ENCODE assay signal across 9 cellular contexts in genomic region chr6:37515712-37516075, GRCh38. TPM values are rescaled to one million over a fixed set of nuclear protein-coding genes. Genes with fewer than 3 reads are reported as not detected.
DNase-seq lines count a peak whose midpoint lies in the region; ATAC-seq and TF ChIP-seq lines count a peak whose summit lies in the region.
"Had no signal": no experiment of that assay in that cellular context is flagged by ENCODE, and none has a peak within 500 bp of the region (broad histone marks: within the 10 kb centered on the region; RNA-seq: fewer than 3 reads in every experiment).

No MANE protein-coding gene starts in this region.

- peak overlapping the region; percentile 83 for H3K4me3 Mint-ChIP-seq in activated CD8-positive, alpha-beta T cell treated with anti-CD3 and anti-CD28 coated beads, Interleukin-2, amount 10 ng/mL, durations not matched to agents 7 days and 5 days
- H3K4me3 Mint-ChIP-seq in mesothelial cell of epicardium, result no peak overlapping the region

- DNase-seq in GM12865 (ENCODE audit: low read depth) (no peak), mesothelial cell of epicardium (ENCODE audit: low spot score in 2 of 2, unreplicated experiment in 2 of 2) (no peak), NCI-H1694 treated with DMSO at 0.1 percent for 48 hours (lab: John Stamatoyannopoulos, UW) (no peak), psoas muscle (no peak)
- no peak for DNase-seq in activated CD8-positive, alpha-beta T cell treated with anti-CD3 and anti-CD28 coated beads, Interleukin-2, amount 10 ng/mL, durations not matched to agents 7 days and 5 days
- DNase-seq: NCI-H2081 treated with DMSO at 0.1 percent for 48 hours had no signal

- TF ChIP-seq CTCF in 22Rv1 (IDR thresholded peaks at IDR 0.05) (no peak), GM12865 (IDR thresholded peaks at IDR 0.05; ENCODE audit: insufficient read depth, low read depth, low read length, missing control alignments) (no peak), mesothelial cell of epicardium (IDR thresholded peaks at IDR 0.05; ENCODE audit: unreplicated experiment) (no peak), psoas muscle (IDR thresholded peaks at IDR 0.05) (no peak)

- no peak for ATAC-seq in activated CD8-positive, alpha-beta T cell treated with anti-CD3 and anti-CD28 coated beads, Interleukin-2, amount 10 ng/mL, durations not matched to agents 7 days and 5 days
- ATAC-seq in HG02970 (IDR thresholded peaks at IDR 0.05; ENCODE audit: low FRiP score, unreplicated experiment) (no peak), GM18873 (IDR thresholded peaks at IDR 0.05; ENCODE audit: low FRiP score, unreplicated experiment) (no peak), psoas muscle (no peak)

- no peaks in the 10 kb centered on the region for H3K4me1 ChIP-seq in psoas muscle

- H3K36me3 ChIP-seq in psoas muscle (ENCODE audit: insufficient read depth in 1 of 2, low read depth in 1 of 2), result no peaks in the 10 kb centered on the region

- H3K27me3 Mint-ChIP-seq in activated CD8-positive, alpha-beta T cell treated with anti-CD3 and anti-CD28 coated beads, Interleukin-2, amount 10 ng/mL, durations not matched to agents 7 days and 5 days (ENCODE audit: low read depth), result no peaks in the 10 kb centered on the region
- peaks cover 36% of the 10 kb centered on the region for H3K27me3 Mint-ChIP-seq in mesothelial cell of epicardium (ENCODE audit: low read depth)

- peaks cover 4% of the 10 kb centered on the region for H3K36me3 Mint-ChIP-seq in activated CD8-positive, alpha-beta T cell treated with anti-CD3 and anti-CD28 coated beads, Interleukin-2, amount 10 ng/mL, durations not matched to agents 7 days and 5 days (ENCODE audit: low read depth)
- no peaks in the 10 kb centered on the region for H3K36me3 Mint-ChIP-seq in mesothelial cell of epicardium

- H3K9me3 ChIP-seq in psoas muscle, result no peaks in the 10 kb centered on the region

- H3K27ac Mint-ChIP-seq in activated CD8-positive, alpha-beta T cell treated with anti-CD3 and anti-CD28 coated beads, Interleukin-2, amount 10 ng/mL, durations not matched to agents 7 days and 5 days, result peak overlapping the region; percentile 98
- peak overlapping the region; percentile 64 for H3K27ac Mint-ChIP-seq in mesothelial cell of epicardium

- CTCF ChIA-PET in activated CD8-positive, alpha-beta T cell treated with anti-CD3 and anti-CD28 coated beads, Interleukin-2, amount 10 ng/mL, durations not matched to agents 7 days and 5 days (lab: Charles Lee), result interaction anchor here (1.0 to 4.6 kb wide), 7 partner anchors 11 to 82 kb away, joined by 3 to 64 read pairs (median 8); partner anchors contain the start of genes CCDC167 and CMTR1

- H3K27ac ChIP-seq in 22Rv1, result peak overlapping the region; percentile 77
- no peak overlapping the region for H3K27ac ChIP-seq in psoas muscle

- H3K27me3 ChIP-seq in psoas muscle (ENCODE audit: insufficient read depth in 3 of 3, low read length in 2 of 3), result peaks cover 0 to 43% (median 12%) of the 10 kb centered on the region in 3 donors

- WGBS in psoas muscle, 3 donors, result 74 to 89% (median 75%) methylated on average over 9 of the region's 9 CpGs

- H3K4me1 Mint-ChIP-seq in activated CD8-positive, alpha-beta T cell treated with anti-CD3 and anti-CD28 coated beads, Interleukin-2, amount 10 ng/mL, durations not matched to agents 7 days and 5 days (ENCODE audit: low read depth), result peaks cover 68% of the 10 kb centered on the region
- peaks cover 46% of the 10 kb centered on the region for H3K4me1 Mint-ChIP-seq in mesothelial cell of epicardium

- intact Hi-C loops in psoas muscle (cut with DNase I), result no loop called here

- H3K4me3 ChIP-seq in GM12865 (ENCODE audit: low read depth, low read length) (peak overlapping the region; percentile 54), psoas muscle (no peak overlapping the region)

- H3K9me3 Mint-ChIP-seq in activated CD8-positive, alpha-beta T cell treated with anti-CD3 and anti-CD28 coated beads, Interleukin-2, amount 10 ng/mL, durations not matched to agents 7 days and 5 days (ENCODE audit: insufficient read depth), result no peaks in the 10 kb centered on the region
- no peaks in the 10 kb centered on the region for H3K9me3 Mint-ChIP-seq in mesothelial cell of epicardium

- POLR2A ChIA-PET in activated CD8-positive, alpha-beta T cell treated with anti-CD3 and anti-CD28 coated beads, Interleukin-2, amount 10 ng/mL, durations not matched to agents 7 days and 5 days (lab: Charles Lee), result interaction anchor here (2.4 to 3.6 kb wide), 4 partner anchors 13 to 82 kb away, joined by 12 to 129 read pairs (median 18); partner anchors contain the start of genes CCDC167 and CMTR1

RNA-seq across cellular contexts. Expression of gene CCDC167, which starts 16.0 kb away (rescaled TPM):
- 10 to 100 TPM; 64.0 to 69.4 TPM for total RNA-seq in activated CD8-positive, alpha-beta T cell treated with anti-CD3 and anti-CD28 coated beads, Interleukin-2, amount 10 ng/mL, durations not matched to agents 7 days and 5 days
- total RNA-seq in mesothelial cell of epicardium (23.8 to 26.0 TPM (median 24.8 TPM) in 3 replicates), psoas muscle (10 to 100 TPM; 11.5 to 15.7 (median 14.3) TPM)
- 10 to 100 TPM; 31.4 to 50.8 (median 38.7) TPM for polyA plus RNA-seq in psoas muscle
